ENCODE assay signal across 8 cellular contexts in the genomic region with DNA sequence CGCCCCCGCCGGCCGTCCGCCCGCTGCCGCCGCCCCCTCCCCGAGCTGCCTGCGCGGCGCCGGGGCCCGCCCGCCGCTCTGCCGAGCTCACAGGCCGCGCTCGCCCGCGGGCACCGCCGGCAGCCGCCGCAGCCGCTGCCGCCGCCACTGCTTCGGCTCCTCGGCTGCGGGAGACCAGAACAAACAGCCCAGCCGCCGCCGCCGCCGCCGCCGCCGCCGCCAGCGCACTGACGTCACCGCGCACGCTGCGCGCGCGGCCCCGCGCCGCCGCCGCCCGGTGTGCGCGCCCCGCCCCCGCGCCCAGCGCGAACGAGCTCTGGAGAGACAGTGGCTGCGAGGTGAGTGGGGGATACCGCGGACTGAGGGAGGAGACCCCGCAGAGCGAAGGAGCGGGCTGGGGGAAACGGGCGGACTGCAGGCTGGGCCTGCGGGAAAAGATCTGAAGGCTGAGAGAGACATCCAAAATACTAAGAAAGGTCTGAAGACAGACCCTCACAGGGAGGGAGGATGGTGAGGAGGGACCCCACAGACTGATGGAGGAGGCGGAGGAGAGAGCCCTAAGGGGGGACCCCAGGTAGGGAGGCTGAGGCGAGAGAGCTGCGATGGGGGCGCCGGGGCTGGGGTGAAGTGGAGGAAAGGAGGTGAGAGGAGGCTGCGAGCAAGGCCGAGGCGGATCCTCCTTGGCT. TPM values are rescaled to one million over a fixed set of nuclear protein-coding genes. Genes with fewer than 3 reads are reported as not detected.
DNase-seq lines count a peak whose midpoint lies in the region; ATAC-seq and TF ChIP-seq lines count a peak whose summit lies in the region.

A gene (minus strand): TSS at position 229 of the 686 bp plus-strand sequence. CDS start 59,440 bp downstream, outside the sequence.

- H3K4me2 ChIP-seq in KMS-11, result peak within 1 kb of the TSS; percentile 98

- peak within 1 kb of the TSS; percentile 91 to 94 (median 92) for H3K4me3 Mint-ChIP-seq in T-cell

- H3K36me3 ChIP-seq in KMS-11 (ENCODE audit: insufficient read depth) (no peaks in the 10 kb centered on the region), adipocyte (ENCODE audit: control insufficient read depth, insufficient read depth, low read length, severe bottlenecking) (no peaks in the 10 kb centered on the region), left ventricle myocardium inferior (no peaks in the 10 kb centered on the region), prostate gland (no peaks in the 10 kb centered on the region)

- no peak within 1 kb of the TSS for H3K4me3 ChIP-seq in KMS-11 (IDR thresholded peaks at IDR 0.05; ENCODE audit: insufficient read depth, low read depth, low read length)
- peak within 1 kb of the TSS; percentile 98 for H3K4me3 ChIP-seq in adipocyte (ENCODE audit: low read length)
- peak within 1 kb of the TSS; percentile 78 for H3K4me3 ChIP-seq in left ventricle myocardium inferior
- H3K4me3 ChIP-seq in prostate gland, result peak within 1 kb of the TSS; percentile 90 to 92

- no peaks in the 10 kb centered on the region for H3K9me3 Mint-ChIP-seq in T-cell

- H3K9ac ChIP-seq in KMS-11 (peak within 1 kb of the TSS; percentile 80), adipocyte (ENCODE audit: low read length) (peak within 1 kb of the TSS; percentile 96)

- POLR2A ChIA-PET in T-cell (lab: Charles Lee), result interaction anchor here (0.6 to 0.7 kb wide), 2 partner anchors 36 to 50 kb away, joined by 3 to 5 read pairs; no protein-coding TSS in a partner anchor

- DNase-seq in CMK (ENCODE audit: low read depth) (peak; percentile 40), T-cell (peak; percentile 48 to 83 (median 68)), adipocyte (ENCODE audit: low read depth) (peak; percentile 86), left ventricle myocardium inferior (peak; percentile 77), prostate gland (ENCODE audit: low spot score) (peak; percentile 51), ureter (ENCODE audit: low spot score) (peak; percentile 72)

- peaks cover 36% of the 10 kb centered on the region for H4K20me1 ChIP-seq in KMS-11 (ENCODE audit: insufficient read depth)

- H3K27ac ChIP-seq in KMS-11 (peak within 1 kb of the TSS; percentile 66), left ventricle myocardium inferior (replicated peaks) (peak within 1 kb of the TSS; percentile 96), prostate gland (peak within 1 kb of the TSS; percentile 85 to 95)

- TF ChIP-seq POLR2A in prostate gland (IDR thresholded peaks at IDR 0.05), result no peak

- 3% methylated on average over 55 of the region's 81 CpGs for WGBS in prostate gland

- CTCF ChIA-PET in T-cell (lab: Charles Lee), result interaction anchor here in 1 of 2 donors (0.6 to 1.6 kb wide), 3 partner anchors 37 to 223 kb away, joined by 3 to 4 read pairs (median 4); a partner anchor contains a TSS

- ATAC-seq in GM21360 (IDR thresholded peaks at IDR 0.05; ENCODE audit: unreplicated experiment) (peak; percentile 41), T-cell (replicated peaks in 1 of 4) (peak; percentile 68 to 75 (median 69))

- H3K79me2 ChIP-seq in KMS-11 (ENCODE audit: insufficient read depth, low read depth), result peaks cover 56% of the 10 kb centered on the region

- H3K27me3 Mint-ChIP-seq in T-cell, result no peaks in the 10 kb centered on the region

- peaks cover 22% of the 10 kb centered on the region for H3K4me1 ChIP-seq in KMS-11 (ENCODE audit: low read depth, poor library complexity, severe bottlenecking)
- H3K4me1 ChIP-seq in adipocyte (ENCODE audit: control insufficient read depth, insufficient read depth, low read length), result peaks cover 42% of the 10 kb centered on the region
- H3K4me1 ChIP-seq in left ventricle myocardium inferior, result peaks cover 82% of the 10 kb centered on the region
- peaks cover 9% of the 10 kb centered on the region for H3K4me1 ChIP-seq in prostate gland (replicated peaks)

- no peaks in the 10 kb centered on the region for H3K9me3 ChIP-seq in adipocyte (ENCODE audit: control insufficient read depth, low read length)
- H3K9me3 ChIP-seq in left ventricle myocardium inferior (replicated peaks), result no peaks in the 10 kb centered on the region
- H3K9me3 ChIP-seq in prostate gland, result no peaks in the 10 kb centered on the region

- TF ChIP-seq CTCF in KMS-11 (conservative IDR thresholded peaks at IDR 0.05; ENCODE audit: low read depth, low read length) (no peak), left ventricle myocardium inferior (IDR thresholded peaks at IDR 0.05; ENCODE audit: borderline replicate concordance) (no peak), prostate gland (IDR thresholded peaks at IDR 0.05) (no peak)

- peak within 1 kb of the TSS; percentile 79 for H2AFZ ChIP-seq in KMS-11 (ENCODE audit: low read depth)

- no peaks in the 10 kb centered on the region for H3K27me3 ChIP-seq in KMS-11 (ENCODE audit: insufficient read depth, low read depth)
- H3K27me3 ChIP-seq in adipocyte (replicated peaks; ENCODE audit: control insufficient read depth, insufficient read depth, low read length), result no peaks in the 10 kb centered on the region
- no peaks in the 10 kb centered on the region for H3K27me3 ChIP-seq in left ventricle myocardium inferior (ENCODE audit: low read depth)
- H3K27me3 ChIP-seq in prostate gland (replicated peaks; ENCODE audit: insufficient read depth), result no peaks in the 10 kb centered on the region

- peak within 1 kb of the TSS; percentile 90 to 91 for H3K27ac Mint-ChIP-seq in T-cell

- H3K4me1 Mint-ChIP-seq in T-cell, result peaks cover 42 to 47% (median 42%) of the 10 kb centered on the region in 3 donors

- H3K36me3 Mint-ChIP-seq in T-cell, result peaks cover 3% of the 10 kb centered on the region

- intact Hi-C loops in left ventricle myocardium inferior (cut with micrococcal nuclease) (no loop called here), prostate gland (cut with DNase I) (loop anchor here (5.0 kb wide), 2 partner anchors 80 to 85 kb away; a partner anchor contains a TSS)

RNA-seq across cellular contexts. Expression of the gene that starts here (rescaled TPM):
- total RNA-seq in T-cell, result 100 to 1,000 TPM; 115 to 154 (median 139) TPM
- total RNA-seq in left ventricle myocardium inferior, result 60.9 TPM
- total RNA-seq in prostate gland, result 10 to 100 TPM; 45.6 to 76.0 TPM
- 134 TPM for total RNA-seq in ureter
